Comparison of ENCODE assay signal across 21 cellular contexts in genomic region chr12:31655208-31655607, GRCh38.
"Had no signal": no experiment of that assay in that cellular context is flagged by ENCODE, and none has a peak within 500 bp of the region (broad histone marks: within the 10 kb centered on the region; RNA-seq: fewer than 3 reads in every experiment).

No MANE protein-coding gene starts in this region.

- ATAC-seq: gastrocnemius medialis; heart right ventricle; lower lobe of right lung; natural killer cell treated with Interleukin-12 subunit alpha and Interleukin-12 subunit beta and Interleukin-15 and Interleukin-18, amount 100 ng/mL, for 72 hours had no signal

- H3K4me2 ChIP-seq: neural progenitor cell had no signal

- H3K4me3 ChIP-seq: coronary artery, gastrocnemius medialis, heart right ventricle, left ventricle myocardium inferior, lower lobe of right lung, neural progenitor cell, ovary, right atrium auricular region, stomach, thoracic aorta, transverse colon had no signal

- DNase-seq: effector CD4-positive, alpha-beta T cell; endodermal cell; gastrocnemius medialis; heart right ventricle; hypothalamus; left ventricle myocardium inferior; lower lobe of right lung; midbrain; nucleus accumbens; ovary; small intestine; stimulated activated CD4-positive, alpha-beta T cell treated with anti-CD3 and anti-CD28 coated beads, Interleukin-12 subunit alpha, Interleukin-12 subunit beta, amount 100 ng/mL, for 4 hours; stimulated activated naive CD4-positive, alpha-beta T cell; stomach; substantia nigra; transverse colon had no signal

- H3K9ac ChIP-seq: neural progenitor cell had no signal

- H3K27me3 ChIP-seq: gastrocnemius medialis, heart right ventricle, neural progenitor cell, ovary, right atrium auricular region, stomach, transverse colon had no signal

- H3K27ac ChIP-seq: coronary artery, gastrocnemius medialis, heart right ventricle, left ventricle myocardium inferior, lower lobe of right lung, neural progenitor cell, ovary, right atrium auricular region, stomach, thoracic aorta, transverse colon had no signal

- H3K36me3 ChIP-seq: gastrocnemius medialis, heart right ventricle, left ventricle myocardium inferior, lower lobe of right lung, neural progenitor cell, ovary, right atrium auricular region, stomach, thoracic aorta, transverse colon had no signal

- H3K9me3 ChIP-seq: gastrocnemius medialis, heart right ventricle, left ventricle myocardium inferior, lower lobe of right lung, ovary, right atrium auricular region, stomach, thoracic aorta, transverse colon had no signal
